1 cellular context compared by ENCODE assay signal in the genomic region with DNA sequence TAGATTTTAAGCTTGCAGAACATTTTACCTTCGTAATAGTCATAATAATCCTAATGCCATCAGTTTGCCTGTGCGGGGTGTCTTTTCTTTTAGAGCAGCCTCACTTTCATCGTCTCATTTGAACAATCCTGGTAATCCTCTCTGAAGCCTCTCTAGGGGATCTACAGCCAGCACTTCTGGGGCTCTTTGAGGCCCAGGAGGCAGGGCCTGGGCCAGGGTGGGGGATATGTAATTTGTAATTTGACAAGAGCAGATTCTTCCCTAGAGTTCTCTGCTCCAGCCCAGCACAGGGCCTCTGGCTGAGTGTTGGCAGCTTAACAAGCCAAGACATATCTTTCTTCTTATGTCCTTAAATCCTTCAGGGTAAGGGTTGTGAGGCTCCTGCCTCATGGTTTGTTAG.
TF ChIP-seq lines count a peak whose summit lies in the region.

No MANE protein-coding gene starts in this region.

TF ChIP-seq in GM23338, 12 proteins besides CTCF, POLR2A, EP300 and RAD21 (continued from another document):
- TF ChIP-seq, protein P1, sequence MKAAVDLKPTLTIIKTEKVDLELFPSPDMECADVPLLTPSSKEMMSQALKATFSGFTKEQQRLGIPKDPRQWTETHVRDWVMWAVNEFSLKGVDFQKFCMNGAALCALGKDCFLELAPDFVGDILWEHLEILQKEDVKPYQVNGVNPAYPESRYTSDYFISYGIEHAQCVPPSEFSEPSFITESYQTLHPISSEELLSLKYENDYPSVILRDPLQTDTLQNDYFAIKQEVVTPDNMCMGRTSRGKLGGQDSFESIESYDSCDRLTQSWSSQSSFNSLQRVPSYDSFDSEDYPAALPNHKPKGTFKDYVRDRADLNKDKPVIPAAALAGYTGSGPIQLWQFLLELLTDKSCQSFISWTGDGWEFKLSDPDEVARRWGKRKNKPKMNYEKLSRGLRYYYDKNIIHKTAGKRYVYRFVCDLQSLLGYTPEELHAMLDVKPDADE (IDR thresholded peaks at IDR 0.05), result no peak
- no peak for TF ChIP-seq STAT1 (IDR thresholded peaks at IDR 0.05; ENCODE audit: unreplicated experiment)
- no peak for TF ChIP-seq JUNB (IDR thresholded peaks at IDR 0.05; ENCODE audit: unreplicated experiment)
- TF ChIP-seq ZNF331 (CRISPR knock-in tag; IDR thresholded peaks at IDR 0.05; ENCODE audit: low read depth), result no peak
- TF ChIP-seq CREB1 (CRISPR knock-in tag; IDR thresholded peaks at IDR 0.05; ENCODE audit: low read depth), result no peak
- TF ChIP-seq, protein P2, sequence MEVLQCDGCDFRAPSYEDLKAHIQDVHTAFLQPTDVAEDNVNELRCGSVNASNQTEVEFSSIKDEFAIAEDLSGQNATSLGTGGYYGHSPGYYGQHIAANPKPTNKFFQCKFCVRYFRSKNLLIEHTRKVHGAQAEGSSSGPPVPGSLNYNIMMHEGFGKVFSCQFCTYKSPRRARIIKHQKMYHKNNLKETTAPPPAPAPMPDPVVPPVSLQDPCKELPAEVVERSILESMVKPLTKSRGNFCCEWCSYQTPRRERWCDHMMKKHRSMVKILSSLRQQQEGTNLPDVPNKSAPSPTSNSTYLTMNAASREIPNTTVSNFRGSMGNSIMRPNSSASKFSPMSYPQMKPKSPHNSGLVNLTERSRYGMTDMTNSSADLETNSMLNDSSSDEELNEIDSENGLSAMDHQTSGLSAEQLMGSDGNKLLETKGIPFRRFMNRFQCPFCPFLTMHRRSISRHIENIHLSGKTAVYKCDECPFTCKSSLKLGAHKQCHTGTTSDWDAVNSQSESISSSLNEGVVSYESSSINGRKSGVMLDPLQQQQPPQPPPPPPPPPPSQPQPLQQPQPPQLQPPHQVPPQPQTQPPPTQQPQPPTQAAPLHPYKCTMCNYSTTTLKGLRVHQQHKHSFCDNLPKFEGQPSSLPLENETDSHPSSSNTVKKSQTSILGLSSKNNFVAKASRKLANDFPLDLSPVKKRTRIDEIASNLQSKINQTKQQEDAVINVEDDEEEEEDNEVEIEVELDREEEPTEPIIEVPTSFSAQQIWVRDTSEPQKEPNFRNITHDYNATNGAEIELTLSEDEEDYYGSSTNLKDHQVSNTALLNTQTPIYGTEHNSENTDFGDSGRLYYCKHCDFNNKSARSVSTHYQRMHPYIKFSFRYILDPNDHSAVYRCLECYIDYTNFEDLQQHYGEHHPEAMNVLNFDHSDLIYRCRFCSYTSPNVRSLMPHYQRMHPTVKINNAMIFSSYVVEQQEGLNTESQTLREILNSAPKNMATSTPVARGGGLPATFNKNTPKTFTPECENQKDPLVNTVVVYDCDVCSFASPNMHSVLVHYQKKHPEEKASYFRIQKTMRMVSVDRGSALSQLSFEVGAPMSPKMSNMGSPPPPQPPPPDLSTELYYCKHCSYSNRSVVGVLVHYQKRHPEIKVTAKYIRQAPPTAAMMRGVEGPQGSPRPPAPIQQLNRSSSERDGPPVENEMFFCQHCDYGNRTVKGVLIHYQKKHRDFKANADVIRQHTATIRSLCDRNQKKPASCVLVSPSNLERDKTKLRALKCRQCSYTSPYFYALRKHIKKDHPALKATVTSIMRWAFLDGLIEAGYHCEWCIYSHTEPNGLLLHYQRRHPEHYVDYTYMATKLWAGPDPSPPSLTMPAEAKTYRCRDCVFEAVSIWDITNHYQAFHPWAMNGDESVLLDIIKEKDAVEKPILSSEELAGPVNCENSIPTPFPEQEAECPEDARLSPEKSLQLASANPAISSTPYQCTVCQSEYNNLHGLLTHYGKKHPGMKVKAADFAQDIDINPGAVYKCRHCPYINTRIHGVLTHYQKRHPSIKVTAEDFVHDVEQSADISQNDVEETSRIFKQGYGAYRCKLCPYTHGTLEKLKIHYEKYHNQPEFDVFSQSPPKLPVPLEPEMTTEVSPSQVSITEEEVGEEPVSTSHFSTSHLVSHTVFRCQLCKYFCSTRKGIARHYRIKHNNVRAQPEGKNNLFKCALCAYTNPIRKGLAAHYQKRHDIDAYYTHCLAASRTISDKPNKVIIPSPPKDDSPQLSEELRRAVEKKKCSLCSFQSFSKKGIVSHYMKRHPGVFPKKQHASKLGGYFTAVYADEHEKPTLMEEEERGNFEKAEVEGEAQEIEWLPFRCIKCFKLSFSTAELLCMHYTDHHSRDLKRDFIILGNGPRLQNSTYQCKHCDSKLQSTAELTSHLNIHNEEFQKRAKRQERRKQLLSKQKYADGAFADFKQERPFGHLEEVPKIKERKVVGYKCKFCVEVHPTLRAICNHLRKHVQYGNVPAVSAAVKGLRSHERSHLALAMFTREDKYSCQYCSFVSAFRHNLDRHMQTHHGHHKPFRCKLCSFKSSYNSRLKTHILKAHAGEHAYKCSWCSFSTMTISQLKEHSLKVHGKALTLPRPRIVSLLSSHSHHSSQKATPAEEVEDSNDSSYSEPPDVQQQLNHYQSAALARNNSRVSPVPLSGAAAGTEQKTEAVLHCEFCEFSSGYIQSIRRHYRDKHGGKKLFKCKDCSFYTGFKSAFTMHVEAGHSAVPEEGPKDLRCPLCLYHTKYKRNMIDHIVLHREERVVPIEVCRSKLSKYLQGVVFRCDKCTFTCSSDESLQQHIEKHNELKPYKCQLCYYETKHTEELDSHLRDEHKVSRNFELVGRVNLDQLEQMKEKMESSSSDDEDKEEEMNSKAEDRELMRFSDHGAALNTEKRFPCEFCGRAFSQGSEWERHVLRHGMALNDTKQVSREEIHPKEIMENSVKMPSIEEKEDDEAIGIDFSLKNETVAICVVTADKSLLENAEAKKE (CRISPR knock-in tag; IDR thresholded peaks at IDR 0.05), result no peak
- no peak for TF ChIP-seq POLR2AphosphoS5 (IDR thresholded peaks at IDR 0.05; ENCODE audit: low read depth)
